Comparison of ENCODE assay signal across 19 cellular contexts in genomic region chr7:20152511-20152910, GRCh38.
A peak's percentile ranks its signal among the peaks of the same experiment; 100 is the strongest.
DNase-seq lines count a peak whose midpoint lies in the region; ATAC-seq and TF ChIP-seq lines count a peak whose summit lies in the region.
"Had no signal": no experiment of that assay in that cellular context is flagged by ENCODE, and none has a peak within 500 bp of the region (broad histone marks: within the 10 kb centered on the region; RNA-seq: fewer than 3 reads in every experiment).

No MANE protein-coding gene starts in this region.

- no peaks in the 10 kb centered on the region for H3K9me3 Mint-ChIP-seq in activated CD8-positive, alpha-beta T cell treated with anti-CD3 and anti-CD28 coated beads for 36 hours
- peaks cover 0 to 2% (median 0%) of the 10 kb centered on the region in 7 donors for H3K9me3 Mint-ChIP-seq in CD14-positive monocyte
- H3K9me3 Mint-ChIP-seq in activated CD4-positive, alpha-beta T cell treated with anti-CD3 and anti-CD28 coated beads for 36 hours (ENCODE audit: low read depth) = no peaks in the 10 kb centered on the region
- H3K9me3 Mint-ChIP-seq: activated CD4-positive, alpha-beta memory T cell treated with anti-CD3 and anti-CD28 coated beads for 36 hours had no signal

- H3K9me3 ChIP-seq in BLaER1 (no peaks in the 10 kb centered on the region), adipocyte (ENCODE audit: control insufficient read depth, low read length) (no peaks in the 10 kb centered on the region), muscle layer of duodenum (ENCODE audit: control insufficient read depth in 1 of 2, low read length in 2 of 2) (no peaks in the 10 kb centered on the region)
- H3K9me3 ChIP-seq: ovary had no signal

- no peaks in the 10 kb centered on the region for H3K36me3 Mint-ChIP-seq in activated CD8-positive, alpha-beta T cell treated with anti-CD3 and anti-CD28 coated beads for 36 hours (ENCODE audit: low read depth)
- H3K36me3 Mint-ChIP-seq in CD14-positive monocyte = no peaks in the 10 kb centered on the region
- H3K36me3 Mint-ChIP-seq in activated CD4-positive, alpha-beta T cell treated with anti-CD3 and anti-CD28 coated beads for 36 hours (ENCODE audit: low read depth) = no peaks in the 10 kb centered on the region
- H3K36me3 Mint-ChIP-seq: activated CD4-positive, alpha-beta memory T cell treated with anti-CD3 and anti-CD28 coated beads for 36 hours had no signal

- H3K27me3 ChIP-seq in BLaER1 (no peaks in the 10 kb centered on the region), adipocyte (replicated peaks; ENCODE audit: control insufficient read depth, insufficient read depth, low read length) (no peaks in the 10 kb centered on the region), muscle layer of duodenum (ENCODE audit: low read depth, low read length) (no peaks in the 10 kb centered on the region)
- H3K27me3 ChIP-seq: ovary had no signal

- no peak overlapping the region for H3K27ac Mint-ChIP-seq in activated CD8-positive, alpha-beta T cell treated with anti-CD3 and anti-CD28 coated beads for 36 hours
- H3K27ac Mint-ChIP-seq in CD14-positive monocyte = no peak overlapping the region
- H3K27ac Mint-ChIP-seq in activated CD4-positive, alpha-beta T cell treated with anti-CD3 and anti-CD28 coated beads for 36 hours = no peak overlapping the region
- H3K27ac Mint-ChIP-seq: activated CD4-positive, alpha-beta memory T cell treated with anti-CD3 and anti-CD28 coated beads for 36 hours had no signal

- no peaks in the 10 kb centered on the region for H3K27me3 Mint-ChIP-seq in activated CD8-positive, alpha-beta T cell treated with anti-CD3 and anti-CD28 coated beads for 36 hours
- H3K27me3 Mint-ChIP-seq in CD14-positive monocyte (ENCODE audit: low read depth in 3 of 3) = no peaks in the 10 kb centered on the region
- no peaks in the 10 kb centered on the region for H3K27me3 Mint-ChIP-seq in activated CD4-positive, alpha-beta T cell treated with anti-CD3 and anti-CD28 coated beads for 36 hours
- H3K27me3 Mint-ChIP-seq: activated CD4-positive, alpha-beta memory T cell treated with anti-CD3 and anti-CD28 coated beads for 36 hours had no signal

- DNase-seq in HFF-Myc (ENCODE audit: extremely low read depth, low read depth) = peak; percentile 9
- peak; percentile 34 for DNase-seq in adipocyte (ENCODE audit: low read depth)
- DNase-seq in activated CD8-positive, alpha-beta T cell treated with anti-CD3 and anti-CD28 coated beads for 36 hours = no peak
- DNase-seq in CD14-positive monocyte (ENCODE audit: low spot score) = no peak
- no peak for DNase-seq in activated CD4-positive, alpha-beta T cell treated with anti-CD3 and anti-CD28 coated beads for 36 hours
- DNase-seq: activated CD4-positive, alpha-beta memory T cell treated with anti-CD3 and anti-CD28 coated beads for 36 hours; activated naive CD4-positive, alpha-beta T cell treated with anti-CD3 and anti-CD28 coated beads, Interleukin-2, amount 50 U/mL, for 16 hours; activated T-cell treated with anti-CD3 and anti-CD28 coated beads, Interleukin-2, amount 50 U/mL, for 1 hour; cortex of kidney; GF-D8; NCI-H187 treated with DMSO at 0.1 percent for 48 hours; NK-92 treated with Interleukin-12 subunit alpha and Interleukin-12 subunit beta, amount 100 ng/mL, for 24 hours; ovary; stimulated activated CD4-positive, alpha-beta T cell treated with anti-CD3 and anti-CD28 coated beads, Interleukin-2, amount 100 ng/mL, for 48 hours; SW 1271 had no signal

- no peak overlapping the region for H3K4me3 Mint-ChIP-seq in activated CD8-positive, alpha-beta T cell treated with anti-CD3 and anti-CD28 coated beads for 36 hours
- no peak overlapping the region for H3K4me3 Mint-ChIP-seq in CD14-positive monocyte
- H3K4me3 Mint-ChIP-seq in activated CD4-positive, alpha-beta T cell treated with anti-CD3 and anti-CD28 coated beads for 36 hours = no peak overlapping the region
- H3K4me3 Mint-ChIP-seq: activated CD4-positive, alpha-beta memory T cell treated with anti-CD3 and anti-CD28 coated beads for 36 hours had no signal

- CTCF ChIA-PET in activated CD8-positive, alpha-beta T cell treated with anti-CD3 and anti-CD28 coated beads for 36 hours (lab: Charles Lee) = no interaction called here
- CTCF ChIA-PET in activated CD4-positive, alpha-beta T cell treated with anti-CD3 and anti-CD28 coated beads for 36 hours (lab: Charles Lee) = no interaction called here

- H3K4me2 ChIP-seq in BLaER1 = peak overlapping the region; percentile 59

- H3K27ac ChIP-seq in BLaER1 (no peak overlapping the region; the same call in 1 of the 2 replicates), muscle layer of duodenum (ENCODE audit: low read length) (peak overlapping the region; percentile 25)

- POLR2A ChIA-PET in activated CD8-positive, alpha-beta T cell treated with anti-CD3 and anti-CD28 coated beads for 36 hours (lab: Charles Lee) = no interaction called here
- POLR2A ChIA-PET in activated CD4-positive, alpha-beta T cell treated with anti-CD3 and anti-CD28 coated beads for 36 hours (lab: Charles Lee) = no interaction called here

- ATAC-seq in HG02938 (IDR thresholded peaks at IDR 0.05; ENCODE audit: unreplicated experiment) = no peak
- ATAC-seq in activated CD8-positive, alpha-beta T cell treated with anti-CD3 and anti-CD28 coated beads for 36 hours = no peak
- no peak for ATAC-seq in activated CD4-positive, alpha-beta T cell treated with anti-CD3 and anti-CD28 coated beads for 36 hours
- ATAC-seq: HepG2 had no signal

- H3K36me3 ChIP-seq in BLaER1 (no peaks in the 10 kb centered on the region), adipocyte (ENCODE audit: control insufficient read depth, insufficient read depth, low read length, severe bottlenecking) (no peaks in the 10 kb centered on the region), muscle layer of duodenum (ENCODE audit: control insufficient read depth in 1 of 2, insufficient read depth in 2 of 2, low read length in 2 of 2) (no peaks in the 10 kb centered on the region)
- H3K36me3 ChIP-seq: ovary had no signal

- H4K20me1 ChIP-seq in BLaER1 = no peaks in the 10 kb centered on the region

- H3K4me3 ChIP-seq in BLaER1 (no peak overlapping the region), HFF-Myc (replicated peaks; ENCODE audit: low read depth, low read length) (no peak overlapping the region), adipocyte (ENCODE audit: low read length) (no peak overlapping the region), muscle layer of duodenum (ENCODE audit: low read depth in 1 of 2, low read length in 2 of 2) (peak overlapping the region in 1 of 2 donors; percentile 0)
- H3K4me3 ChIP-seq: ovary had no signal

- no peak overlapping the region for H3K9ac ChIP-seq in BLaER1
- H3K9ac ChIP-seq in adipocyte (ENCODE audit: low read length) = no peak overlapping the region

- H3K4me1 Mint-ChIP-seq in activated CD8-positive, alpha-beta T cell treated with anti-CD3 and anti-CD28 coated beads for 36 hours (ENCODE audit: low read depth) = no peaks in the 10 kb centered on the region
- H3K4me1 Mint-ChIP-seq in CD14-positive monocyte = peaks cover 26% of the 10 kb centered on the region
- no peaks in the 10 kb centered on the region for H3K4me1 Mint-ChIP-seq in activated CD4-positive, alpha-beta T cell treated with anti-CD3 and anti-CD28 coated beads for 36 hours

- intact Hi-C loops in activated CD8-positive, alpha-beta T cell treated with anti-CD3 and anti-CD28 coated beads for 36 hours (cut with micrococcal nuclease) = no loop called here
- intact Hi-C loops in CD14-positive monocyte (cut with micrococcal nuclease) = no loop called here
- intact Hi-C loops in activated CD4-positive, alpha-beta T cell treated with anti-CD3 and anti-CD28 coated beads for 36 hours (cut with DNase I, micrococcal nuclease) = no loop called here

- TF ChIP-seq CTCF in HFF-Myc (IDR thresholded peaks at IDR 0.05; ENCODE audit: low read depth, low read length, missing control alignments) (no peak), CD14-positive monocyte (IDR thresholded peaks at IDR 0.05) (no peak)
- TF ChIP-seq CTCF in activated CD8-positive, alpha-beta T cell treated with anti-CD3 and anti-CD28 coated beads for 36 hours (IDR thresholded peaks at IDR 0.05) = no peak

- peaks cover 28% of the 10 kb centered on the region for H3K4me1 ChIP-seq in BLaER1
- H3K4me1 ChIP-seq in adipocyte (ENCODE audit: control insufficient read depth, insufficient read depth, low read length) = peaks cover 8% of the 10 kb centered on the region
- peaks cover 0 to 22% of the 10 kb centered on the region in 2 donors for H3K4me1 ChIP-seq in muscle layer of duodenum (ENCODE audit: control insufficient read depth in 1 of 2, insufficient read depth in 2 of 2, low read length in 2 of 2)

Comparison
In these comparisons a context has a peak if more than half of its experiments do, and no peak if none do; other contexts are left out.
1. DNase-seq: peak in HFF-Myc (single experiment) and adipocyte (single experiment); none in activated CD8-positive, alpha-beta T cell treated with anti-CD3 and anti-CD28 coated beads for 36 hours (single experiment), CD14-positive monocyte (single experiment) and activated CD4-positive, alpha-beta T cell treated with anti-CD3 and anti-CD28 coated beads for 36 hours (single experiment).